8 cellular contexts compared by ENCODE assay signal in the genomic region with DNA sequence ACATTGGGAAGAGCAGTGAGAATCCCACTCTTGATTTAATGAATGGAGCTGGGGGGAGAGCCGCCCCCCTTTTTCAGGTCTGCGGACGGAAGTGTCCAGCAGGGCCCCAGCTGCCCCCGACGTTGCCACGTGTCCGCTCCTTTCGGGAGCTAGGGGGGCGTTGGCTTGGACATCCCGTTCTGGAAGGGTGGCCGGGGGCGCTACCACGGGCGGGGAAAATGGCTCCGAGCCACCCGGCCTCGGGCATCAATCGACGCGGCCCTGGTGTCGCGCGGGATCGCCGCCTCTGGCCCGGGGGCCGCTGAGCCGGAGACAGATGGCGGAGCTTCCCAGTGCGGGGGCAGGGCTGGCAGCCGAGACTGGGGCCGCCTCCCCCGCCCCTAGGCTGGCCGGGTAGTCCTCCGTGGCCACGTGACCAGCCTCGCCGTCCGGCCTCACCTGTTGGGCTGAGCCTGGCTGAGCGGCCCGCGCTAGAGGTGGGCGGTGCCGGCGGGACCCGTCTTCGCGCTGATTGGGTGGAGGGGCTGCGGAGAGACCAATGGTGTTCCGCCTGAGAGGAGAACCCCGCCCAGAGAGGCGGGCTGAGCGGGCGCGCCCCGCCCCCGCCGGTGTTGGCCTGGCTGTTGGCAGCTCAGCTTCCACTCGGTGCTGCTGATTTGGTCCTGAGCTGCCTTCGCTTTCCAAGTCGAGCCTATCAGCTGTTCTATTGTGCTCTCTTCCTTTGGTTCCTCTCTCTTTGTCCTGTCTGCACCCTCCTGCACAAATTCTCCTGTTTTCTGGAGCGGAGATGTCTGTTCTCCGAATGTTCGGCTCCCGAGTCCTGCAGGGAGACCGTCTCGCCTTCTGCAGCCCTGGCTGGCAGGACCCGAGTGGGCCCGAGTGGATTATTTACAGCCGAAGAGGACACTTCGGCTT. TPM values are rescaled to one million over a fixed set of nuclear protein-coding genes. Genes with fewer than 3 reads are reported as not detected.
DNase-seq lines count a peak whose midpoint lies in the region; ATAC-seq and TF ChIP-seq lines count a peak whose summit lies in the region.

No MANE protein-coding gene starts in this region.

- H2AFZ ChIP-seq in Karpas-422 (ENCODE audit: low read length), result no peak overlapping the region

- no TSS peak for BruUV-seq in A673 (replicated peaks; lab: Mats Ljungman, UMichigan)

- no peaks in the 10 kb centered on the region for H4K20me1 ChIP-seq in Karpas-422 (ENCODE audit: insufficient read depth, low read depth, low read length)

- ATAC-seq in GM21515 (IDR thresholded peaks at IDR 0.05; ENCODE audit: unreplicated experiment), result peak; percentile 96

- H3K27ac ChIP-seq in A673 (ENCODE audit: low read depth, low read length, poor library complexity, severe bottlenecking) (no peak overlapping the region), Karpas-422 (ENCODE audit: low read length) (no peak overlapping the region)

- H3K27me3 ChIP-seq in A673 (replicated peaks; ENCODE audit: insufficient read depth, low read depth, low read length, poor library complexity) (peaks cover 54% of the 10 kb centered on the region), Karpas-422 (ENCODE audit: low read length) (no peaks in the 10 kb centered on the region)

- no peak for TF ChIP-seq CTCF in A673 (conservative IDR thresholded peaks at IDR 0.05; ENCODE audit: low read depth, low read length)

- peak; percentile 34 for DNase-seq in A673 (ENCODE audit: low spot score)
- peak; percentile 52 for DNase-seq in MV-4-11 (lab: John Stamatoyannopoulos, UW)
- DNase-seq in activated CD4-positive, alpha-beta T cell treated with anti-CD3 and anti-CD28 coated beads for 4 hours, result peak; percentile 92
- DNase-seq in cerebellum (ENCODE audit: low spot score), result peak; percentile 94
- peak; percentile 100 for DNase-seq in islet precursor cell
- DNase-seq in smooth muscle cell of the brain vasculature (ENCODE audit: low read depth, low spot score), result peak; percentile 86
- no peak for DNase-seq in Karpas-422

- no peaks in the 10 kb centered on the region for H3K9me2 ChIP-seq in Karpas-422 (replicated peaks; ENCODE audit: insufficient read depth, low read length)

- intact Hi-C loops in A673 (cut with micrococcal nuclease; ENCODE audit: unreplicated experiment), result loop anchor here (10.0 kb wide), 1 partner anchor 294 kb away; no protein-coding TSS in a partner anchor

- H3K9me3 ChIP-seq in A673 (ENCODE audit: low read depth, low read length, poor library complexity, severe bottlenecking), result no peaks in the 10 kb centered on the region
- no peaks in the 10 kb centered on the region for H3K9me3 ChIP-seq in Karpas-422 (ENCODE audit: low read length)

- no peak overlapping the region for H3K4me2 ChIP-seq in Karpas-422 (ENCODE audit: low read depth, low read length, poor library complexity, severe bottlenecking)

- H3K79me2 ChIP-seq in Karpas-422 (ENCODE audit: low read length), result no peaks in the 10 kb centered on the region

- POLR2A ChIA-PET in A673 (lab: Charles Lee; ENCODE audit: low non-redundant PET), result no interaction called here

- CTCF ChIA-PET in A673 (lab: Charles Lee), result no interaction called here

- H3K36me3 ChIP-seq in A673 (ENCODE audit: insufficient read depth, low read length, poor library complexity, severe bottlenecking) (no peaks in the 10 kb centered on the region), Karpas-422 (ENCODE audit: insufficient read depth, low read length) (no peaks in the 10 kb centered on the region)

- no peak overlapping the region for H3K4me3 ChIP-seq in A673 (ENCODE audit: low read depth, low read length, poor library complexity, severe bottlenecking)
- H3K4me3 ChIP-seq in Karpas-422 (ENCODE audit: low read length), result no peak overlapping the region

- H3K4me1 ChIP-seq in A673 (ENCODE audit: insufficient read depth, low read length, poor library complexity, severe bottlenecking), result no peaks in the 10 kb centered on the region
- H3K4me1 ChIP-seq in Karpas-422 (ENCODE audit: low read length), result no peaks in the 10 kb centered on the region

- H3K9ac ChIP-seq in Karpas-422 (ENCODE audit: low read length), result no peak overlapping the region

RNA-seq across cellular contexts. Expression of a gene that starts 8.3 kb away (rescaled TPM):
- total RNA-seq in A673 (2021) (not detected in 2 replicates), cerebellum (1.4 TPM)
- total RNA-seq in Karpas-422 (2014; rRNA removed; shearing (Covaris generic); ENCODE audit: low replicate concordance), result not detected in 2 replicates
